In genomic region chr20:38751360-38751976, GRCh38 we compare ENCODE assay signal across 8 cellular contexts. TPM values are rescaled to one million over a fixed set of nuclear protein-coding genes. Genes with fewer than 3 reads are reported as not detected.
DNase-seq lines count a peak whose midpoint lies in the region; ATAC-seq, FAIRE-seq and TF ChIP-seq lines count a peak whose summit lies in the region.

No MANE protein-coding gene starts in this region.

- no peak for TF ChIP-seq EP300 in gastroesophageal sphincter (IDR thresholded peaks at IDR 0.05)

- no peak overlapping the region for H3K4me3 ChIP-seq in Jurkat, Clone E6-1 (ENCODE audit: low read length)
- H3K4me3 ChIP-seq in gastroesophageal sphincter = no peak overlapping the region
- H3K4me3 ChIP-seq in aorta (ENCODE audit: low read length in 2 of 2) = no peak overlapping the region

- no peak overlapping the region for H3K4me3 Mint-ChIP-seq in activated T-cell treated with anti-CD3 and anti-CD28 coated beads, Interleukin-2, amount 50 U/mL, for 72 hours
- no peak overlapping the region for H3K4me3 Mint-ChIP-seq in type B pancreatic cell

- WGBS in gastroesophageal sphincter (ENCODE audit: low coverage in 1 of 2), 2 donors = 39 to 52% methylated on average over 5 of the region's 5 CpGs
- WGBS in aorta, 2 donors = 53 to 59% methylated on average over 5 of the region's 5 CpGs

- TF ChIP-seq POLR2A in gastroesophageal sphincter (IDR thresholded peaks at IDR 0.05) = no peak

- DNase-seq in activated T-cell treated with anti-CD3 and anti-CD28 coated beads, Interleukin-2, amount 50 U/mL, for 72 hours = peak; percentile 9 to 16
- DNase-seq in activated T-cell treated with anti-CD3 and anti-CD28 coated beads, Interleukin-2, amount 50 U/mL, for 1 hour = no peak
- DNase-seq in Jurkat, Clone E6-1 (ENCODE audit: low read depth, low spot score) = peak; percentile 55
- no peak for DNase-seq in type B pancreatic cell (ENCODE audit: extremely low spot score, unreplicated experiment)
- no peak for DNase-seq in aorta
- no peak for DNase-seq in cerebellar nuclear complex (lab: John Stamatoyannopoulos, UW)

- H3K27me3 Mint-ChIP-seq in activated T-cell treated with anti-CD3 and anti-CD28 coated beads, Interleukin-2, amount 50 U/mL, for 72 hours (ENCODE audit: low read depth) = no peaks in the 10 kb centered on the region
- H3K27me3 Mint-ChIP-seq in type B pancreatic cell = peaks cover 2% of the 10 kb centered on the region

- TF ChIP-seq CTCF in gastroesophageal sphincter (IDR thresholded peaks at IDR 0.05) (peak; percentile 38 to 60 (median 56)), type B pancreatic cell (conservative IDR thresholded peaks at IDR 0.05) (peak; percentile 82)

- H3K36me3 Mint-ChIP-seq in activated T-cell treated with anti-CD3 and anti-CD28 coated beads, Interleukin-2, amount 50 U/mL, for 72 hours (ENCODE audit: insufficient read depth in 2 of 2) = peaks cover 2 to 12% of the 10 kb centered on the region in 2 donors
- H3K36me3 Mint-ChIP-seq in type B pancreatic cell = peaks cover 15% of the 10 kb centered on the region

- FAIRE-seq in TTC549 (lab: Jason Lieb, UNC) = peak; percentile 20

- ATAC-seq in activated T-cell treated with anti-CD3 and anti-CD28 coated beads, Interleukin-2, amount 50 U/mL, for 72 hours (replicated peaks in 1 of 2) = no peak
- ATAC-seq in gastroesophageal sphincter (no peak), aorta (ENCODE audit: low FRiP score) (no peak)

- no peak overlapping the region for H3K27ac Mint-ChIP-seq in activated T-cell treated with anti-CD3 and anti-CD28 coated beads, Interleukin-2, amount 50 U/mL, for 72 hours
- no peak overlapping the region for H3K27ac Mint-ChIP-seq in type B pancreatic cell

- intact Hi-C loops in aorta (cut with DNase I) = loop anchor here (10.0 kb wide), 2 partner anchors 107 to 213 kb away; partner anchors contain the start of gene DHX35 (in 1 of the 2)

- peaks cover 0 to 35% (median 5%) of the 10 kb centered on the region in 3 donors for H3K4me1 ChIP-seq in gastroesophageal sphincter
- H3K4me1 ChIP-seq in aorta (ENCODE audit: control insufficient read depth in 1 of 2, insufficient read depth in 2 of 2, low read length in 2 of 2) = peaks cover 0 to 5% of the 10 kb centered on the region in 2 donors

- H3K36me3 ChIP-seq in gastroesophageal sphincter = peaks cover 0 to 59% of the 10 kb centered on the region in 2 donors
- peaks cover 4 to 6% of the 10 kb centered on the region in 2 donors for H3K36me3 ChIP-seq in aorta (ENCODE audit: control insufficient read depth in 1 of 2, insufficient read depth in 2 of 2, low read length in 1 of 2)

- H3K9me3 ChIP-seq in gastroesophageal sphincter = no peaks in the 10 kb centered on the region
- H3K9me3 ChIP-seq in aorta (ENCODE audit: control insufficient read depth, low read length) = no peaks in the 10 kb centered on the region

- H3K27ac ChIP-seq in gastroesophageal sphincter (no peak overlapping the region), aorta (ENCODE audit: low read depth in 1 of 2, low read length in 2 of 2) (no peak overlapping the region)

- H3K9me3 Mint-ChIP-seq in activated T-cell treated with anti-CD3 and anti-CD28 coated beads, Interleukin-2, amount 50 U/mL, for 72 hours = no peaks in the 10 kb centered on the region
- H3K9me3 Mint-ChIP-seq in type B pancreatic cell = no peaks in the 10 kb centered on the region

- peaks cover 23% of the 10 kb centered on the region for H3K4me1 Mint-ChIP-seq in activated T-cell treated with anti-CD3 and anti-CD28 coated beads, Interleukin-2, amount 50 U/mL, for 72 hours (ENCODE audit: low read depth)
- H3K4me1 Mint-ChIP-seq in type B pancreatic cell (ENCODE audit: unreplicated experiment) = peaks cover 13% of the 10 kb centered on the region

- H3K27me3 ChIP-seq in gastroesophageal sphincter (no peaks in the 10 kb centered on the region), aorta (ENCODE audit: control insufficient read depth in 1 of 2, insufficient read depth in 2 of 2, low read length in 1 of 2) (no peaks in the 10 kb centered on the region)

RNA-seq across cellular contexts. Expression of gene ACTR5, which starts 3.2 kb away (rescaled TPM):
- 1 to 10 TPM; 8.2 to 8.7 TPM for total RNA-seq in activated T-cell treated with anti-CD3 and anti-CD28 coated beads, Interleukin-2, amount 50 U/mL, for 72 hours
- polyA plus RNA-seq in Jurkat, Clone E6-1 (2012; ENCODE audit: insufficient read depth, insufficient read length) = 10.9 TPM
- total RNA-seq in gastroesophageal sphincter (10 to 100 TPM in 1 of 4 donors, 1 to 10 TPM in 3; 7.8 to 13.9 (median 8.6) TPM), type B pancreatic cell (ENCODE audit: low replicate concordance) (5.7 and 9.1 TPM in 2 replicates), aorta (1 to 10 TPM; 7.0 to 7.1 TPM)
- polyA plus RNA-seq in aorta = 10 to 100 TPM in 1 of 2 donors, 1 to 10 TPM in 1; 3.5 to 10.3 TPM

RNA-seq across cellular contexts. Expression of gene SLC32A1, which starts 27.2 kb away (rescaled TPM):
- under 1 TPM in 1 of 2 donors, not detected in 1; 0.12 TPM for total RNA-seq in activated T-cell treated with anti-CD3 and anti-CD28 coated beads, Interleukin-2, amount 50 U/mL, for 72 hours
- polyA plus RNA-seq in Jurkat, Clone E6-1 (2012; ENCODE audit: insufficient read depth, insufficient read length) = not detected
- total RNA-seq in gastroesophageal sphincter (not detected), type B pancreatic cell (ENCODE audit: low replicate concordance) (not detected in 2 replicates), aorta (not detected)
- not detected for polyA plus RNA-seq in aorta

RNA-seq across cellular contexts. Expression of gene PPP1R16B, which starts 54.0 kb away (rescaled TPM):
- 100 to 1,000 TPM; 143 to 184 TPM for total RNA-seq in activated T-cell treated with anti-CD3 and anti-CD28 coated beads, Interleukin-2, amount 50 U/mL, for 72 hours
- 20.2 TPM for polyA plus RNA-seq in Jurkat, Clone E6-1 (2012; ENCODE audit: insufficient read depth, insufficient read length)
- total RNA-seq in gastroesophageal sphincter = 1 to 10 TPM; 4.1 to 10.0 (median 5.5) TPM
- 0.31 TPM in 1 of 2 replicates, not detected in the other for total RNA-seq in type B pancreatic cell (ENCODE audit: low replicate concordance)
- total RNA-seq in aorta = 10 to 100 TPM; 13.4 to 17.6 TPM
- polyA plus RNA-seq in aorta = 1 to 10 TPM in 1 of 2 donors, under 1 TPM in 1; 0.97 to 1.3 TPM

Comparison
In these comparisons a context has a peak if more than half of its experiments do, and no peak if none do; other contexts are left out.
1. DNase-seq: peak in activated T-cell treated with anti-CD3 and anti-CD28 coated beads, Interleukin-2, amount 50 U/mL, for 72 hours (2 of 2) and Jurkat, Clone E6-1 (single experiment); none in activated T-cell treated with anti-CD3 and anti-CD28 coated beads, Interleukin-2, amount 50 U/mL, for 1 hour (single experiment), type B pancreatic cell (single experiment), aorta (0 of 2) and cerebellar nuclear complex (0 of 2).
2. RNA of gene PPP1R16B, which starts 54.0 kb away (total RNA-seq): 143 to 184 TPM in activated T-cell treated with anti-CD3 and anti-CD28 coated beads, Interleukin-2, amount 50 U/mL, for 72 hours; 13.4 to 17.6 TPM in aorta, 4.1 to 10.0 TPM in gastroesophageal sphincter and 0.31 TPM in type B pancreatic cell; every median in the first group is over 4 times any median in the second.